Comparison of ENCODE assay signal across 1 cellular context in genomic region chr6:137801352-137802088, GRCh38.
A peak's percentile ranks its signal among the peaks of the same experiment; 100 is the strongest.
TF ChIP-seq lines count a peak whose summit lies in the region.

No MANE protein-coding gene starts in this region.

TF ChIP-seq in HepG2, 621 proteins besides CTCF, POLR2A, EP300 and RAD21 (continued from another document):
- no peak for TF ChIP-seq PRMT3 (CRISPR knock-in tag; IDR thresholded peaks at IDR 0.05; ENCODE audit: borderline replicate concordance, low read depth)
- no peak for TF ChIP-seq RARG (CRISPR knock-in tag; IDR thresholded peaks at IDR 0.05; ENCODE audit: low read depth)
- TF ChIP-seq HNF4A (CRISPR knock-in tag; IDR thresholded peaks at IDR 0.05) = peak; percentile 24; the same call in 1 of the 2 replicates
- TF ChIP-seq CEBPB (IDR thresholded peaks at IDR 0.05; ENCODE audit: borderline replicate concordance, low read depth, low read length) = peak; percentile 19; the same call in 1 of the 2 replicates
- TF ChIP-seq, protein P1, sequence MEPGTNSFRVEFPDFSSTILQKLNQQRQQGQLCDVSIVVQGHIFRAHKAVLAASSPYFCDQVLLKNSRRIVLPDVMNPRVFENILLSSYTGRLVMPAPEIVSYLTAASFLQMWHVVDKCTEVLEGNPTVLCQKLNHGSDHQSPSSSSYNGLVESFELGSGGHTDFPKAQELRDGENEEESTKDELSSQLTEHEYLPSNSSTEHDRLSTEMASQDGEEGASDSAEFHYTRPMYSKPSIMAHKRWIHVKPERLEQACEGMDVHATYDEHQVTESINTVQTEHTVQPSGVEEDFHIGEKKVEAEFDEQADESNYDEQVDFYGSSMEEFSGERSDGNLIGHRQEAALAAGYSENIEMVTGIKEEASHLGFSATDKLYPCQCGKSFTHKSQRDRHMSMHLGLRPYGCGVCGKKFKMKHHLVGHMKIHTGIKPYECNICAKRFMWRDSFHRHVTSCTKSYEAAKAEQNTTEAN (CRISPR knock-in tag; conservative IDR thresholded peaks at IDR 0.05) = no peak
- peak; percentile 49; the same call in 1 of the 2 replicates for TF ChIP-seq ZNF337 (CRISPR knock-in tag; IDR thresholded peaks at IDR 0.05; ENCODE audit: borderline replicate concordance, low read depth)
- TF ChIP-seq FIP1L1 (IDR thresholded peaks at IDR 0.05; ENCODE audit: borderline replicate concordance, insufficient read depth, low read depth, low read length) = no peak
- TF ChIP-seq SMAD9 (CRISPR knock-in tag; IDR thresholded peaks at IDR 0.05) = no peak
- TF ChIP-seq HBP1 (CRISPR knock-in tag; IDR thresholded peaks at IDR 0.05; ENCODE audit: low read depth) = 0 out of 2 replicates have a peak, but pooled peaks have one; percentile 62
- peak; percentile 38; the same call in 1 of the 2 replicates for TF ChIP-seq ZNF263 (CRISPR knock-in tag; IDR thresholded peaks at IDR 0.05)
- TF ChIP-seq MXD4 (CRISPR knock-in tag; IDR thresholded peaks at IDR 0.05) = 0 out of 2 replicates have a peak, but pooled peaks have one; percentile 6
- no peak for TF ChIP-seq TP53 (CRISPR knock-in tag; conservative IDR thresholded peaks at IDR 0.05)
- 0 out of 2 replicates have a peak, but pooled peaks have one; percentile 21 for TF ChIP-seq ZMYM2 (CRISPR knock-in tag; IDR thresholded peaks at IDR 0.05)
- TF ChIP-seq, protein P2, sequence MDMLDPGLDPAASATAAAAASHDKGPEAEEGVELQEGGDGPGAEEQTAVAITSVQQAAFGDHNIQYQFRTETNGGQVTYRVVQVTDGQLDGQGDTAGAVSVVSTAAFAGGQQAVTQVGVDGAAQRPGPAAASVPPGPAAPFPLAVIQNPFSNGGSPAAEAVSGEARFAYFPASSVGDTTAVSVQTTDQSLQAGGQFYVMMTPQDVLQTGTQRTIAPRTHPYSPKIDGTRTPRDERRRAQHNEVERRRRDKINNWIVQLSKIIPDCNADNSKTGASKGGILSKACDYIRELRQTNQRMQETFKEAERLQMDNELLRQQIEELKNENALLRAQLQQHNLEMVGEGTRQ (IDR thresholded peaks at IDR 0.05; ENCODE audit: low read depth, low read length) = no peak
- TF ChIP-seq, protein P2 (CRISPR knock-in tag; IDR thresholded peaks at IDR 0.05; ENCODE audit: borderline replicate concordance) = no peak
- peak; percentile 53; the same call in 1 of the 2 replicates for TF ChIP-seq ZNF292 (CRISPR knock-in tag; IDR thresholded peaks at IDR 0.05; ENCODE audit: borderline replicate concordance, low read depth)
- TF ChIP-seq NBN (conservative IDR thresholded peaks at IDR 0.05) = no peak
- no peak for TF ChIP-seq RERE (CRISPR knock-in tag; IDR thresholded peaks at IDR 0.05; ENCODE audit: low read depth)
- TF ChIP-seq ZNF766 (CRISPR knock-in tag; IDR thresholded peaks at IDR 0.05; ENCODE audit: borderline replicate concordance) = 0 out of 2 replicates have a peak, but pooled peaks have one; percentile 58
- TF ChIP-seq NR2F1 (CRISPR knock-in tag; IDR thresholded peaks at IDR 0.05) = no peak
